Comparison of ENCODE assay signal across 6 cellular contexts in the genomic region with DNA sequence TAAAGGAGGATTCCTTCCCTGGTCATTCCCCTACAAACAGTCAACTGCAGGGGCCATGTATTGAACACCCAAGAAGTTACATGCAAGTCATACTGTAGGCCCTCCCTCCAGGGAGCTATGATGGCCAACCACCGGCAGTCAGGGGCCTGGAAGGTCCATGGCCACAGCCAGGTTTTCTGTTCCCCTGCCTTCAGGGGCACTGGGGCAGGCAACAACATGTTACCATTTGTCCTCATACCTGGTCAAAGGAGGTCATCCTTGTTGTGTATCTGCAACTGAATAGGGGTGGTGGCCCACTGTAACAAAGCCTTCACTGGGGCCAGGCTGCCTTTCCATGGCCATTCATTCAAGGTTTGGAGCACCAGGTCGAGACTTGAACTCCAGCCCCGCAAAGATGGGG.
"Had no signal": no experiment of that assay in that cellular context is flagged by ENCODE, and none has a peak within 500 bp of the region (broad histone marks: within the 10 kb centered on the region; RNA-seq: fewer than 3 reads in every experiment).

No MANE protein-coding gene starts in this region.

- ATAC-seq: HepG2, K562 had no signal

- DNase-seq: IMR-90, KBM-7 had no signal

- H3K4me3 ChIP-seq: K562 had no signal

- H3K4me3 Mint-ChIP-seq: IgD-negative memory B cell had no signal

- H3K4me1 Mint-ChIP-seq: IgD-negative memory B cell had no signal

- H3K27ac ChIP-seq: HL-60 had no signal

- FAIRE-seq: HepG2, K562 had no signal

- H3K27me3 Mint-ChIP-seq: IgD-negative memory B cell had no signal
